11 cellular contexts compared by ENCODE assay signal in the genomic region with DNA sequence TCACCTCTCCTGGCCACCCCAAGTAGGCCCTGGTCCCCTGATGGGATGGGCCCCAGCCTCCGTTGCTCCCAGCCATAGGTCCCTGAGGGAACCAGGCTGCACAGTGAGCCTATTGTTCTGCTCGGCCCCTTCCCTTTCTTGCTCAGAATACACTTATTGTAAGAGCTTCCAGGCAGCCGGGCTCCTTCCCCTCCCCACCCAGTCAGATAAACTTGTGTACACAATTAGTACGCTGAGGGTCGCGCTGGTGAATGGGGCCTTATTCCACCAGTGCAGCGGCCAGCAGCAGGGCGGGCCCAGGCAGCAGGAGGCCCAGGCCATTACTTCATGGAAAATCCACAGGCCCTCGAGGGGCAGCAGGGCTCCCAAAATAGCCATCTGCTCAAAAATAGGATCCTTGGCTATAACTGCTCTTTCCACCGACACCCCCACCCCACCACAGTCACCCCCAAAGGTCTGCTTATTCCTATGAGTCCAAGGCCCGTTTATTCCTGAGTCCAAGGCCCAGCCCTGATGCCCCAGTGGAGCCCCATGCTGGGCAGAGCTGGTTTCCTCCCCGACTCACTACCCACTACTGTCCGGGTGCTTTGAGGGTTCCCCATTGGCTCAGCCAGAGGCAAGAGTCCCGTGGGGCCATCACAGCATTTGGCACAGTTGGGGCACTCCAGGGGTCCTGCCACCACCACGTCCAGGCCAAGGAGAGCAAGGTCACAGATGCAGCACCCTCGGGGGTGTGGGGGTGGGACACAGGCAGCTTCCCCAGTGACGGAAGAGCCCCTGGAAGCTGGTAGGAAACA.
DNase-seq lines count a peak whose midpoint lies in the region; ATAC-seq and TF ChIP-seq lines count a peak whose summit lies in the region.
"Had no signal": no experiment of that assay in that cellular context is flagged by ENCODE, and none has a peak within 500 bp of the region (broad histone marks: within the 10 kb centered on the region; RNA-seq: fewer than 3 reads in every experiment).

No MANE protein-coding gene starts in this region.

- no peaks in the 10 kb centered on the region for H3K27me3 ChIP-seq in rectal smooth muscle tissue (ENCODE audit: control insufficient read depth, insufficient read depth, low read length)

- TF ChIP-seq CTCF in GM10248 (IDR thresholded peaks at IDR 0.05; ENCODE audit: control extremely low read depth, extremely low read depth, low read depth, missing control alignments), result no peak

- CTCF ChIA-PET in GM10248 (lab: Yijun Ruan, JAX), result interaction anchor here (1.1 to 1.7 kb wide), 2 partner anchors 85 to 230 kb away, joined by 3 read pairs; no protein-coding TSS in a partner anchor

- H3K27ac ChIP-seq in caudate nucleus (ENCODE audit: low read depth, low read length) (peak overlapping the region; percentile 99), rectal smooth muscle tissue (ENCODE audit: low read depth, low read length) (peak overlapping the region; percentile 61)

- DNase-seq in C1 segment of cervical spinal cord (lab: John Stamatoyannopoulos, UW) (peak in 12 of 14 donors; percentile 16 to 86 (median 63)), caudate nucleus (lab: John Stamatoyannopoulos, UW) (peak in 59 of 61 donors; percentile 24 to 95 (median 83)), islet precursor cell (peak; percentile 86), GM10248 (ENCODE audit: extremely low spot score) (no peak)
- no peak for DNase-seq in activated CD4-positive, CD25-positive, alpha-beta regulatory T cell treated with anti-CD3 and anti-CD28 coated beads, Interleukin-2, amount 50 U/mL, for 72 hours
- DNase-seq: activated T-cell treated with anti-CD3 and anti-CD28 coated beads, Interleukin-2, amount 50 U/mL, for 1 hour; KG1; NCI-H510A had no signal

- no peak overlapping the region for H3K4me3 ChIP-seq in rectal smooth muscle tissue (ENCODE audit: low read length)

- POLR2A ChIA-PET in GM10248 (lab: Yijun Ruan, JAX), result no interaction called here

- ATAC-seq in GM19395 (IDR thresholded peaks at IDR 0.05; ENCODE audit: unreplicated experiment) (no peak), GM18873 (IDR thresholded peaks at IDR 0.05; ENCODE audit: low FRiP score, unreplicated experiment) (no peak)

- peaks cover 79% of the 10 kb centered on the region for H3K36me3 ChIP-seq in rectal smooth muscle tissue (ENCODE audit: control insufficient read depth, insufficient read depth, low read length)

- no peaks in the 10 kb centered on the region for H3K4me1 ChIP-seq in rectal smooth muscle tissue (ENCODE audit: control insufficient read depth, insufficient read depth, low read length)

- H3K9ac ChIP-seq in rectal smooth muscle tissue (ENCODE audit: low read length), result no peak overlapping the region

Comparison
In these comparisons a context has a peak if more than half of its experiments do, and no peak if none do; other contexts are left out.
1. DNase-seq: peak in C1 segment of cervical spinal cord (12 of 14), caudate nucleus (59 of 61) and islet precursor cell (single experiment); none in GM10248 (single experiment) and activated CD4-positive, CD25-positive, alpha-beta regulatory T cell treated with anti-CD3 and anti-CD28 coated beads, Interleukin-2, amount 50 U/mL, for 72 hours (single experiment).